Comparison of ENCODE assay signal across 19 cellular contexts in genomic region chr11:1468002-1468401, GRCh38.
"Had no signal": no experiment of that assay in that cellular context is flagged by ENCODE, and none has a peak within 500 bp of the region (broad histone marks: within the 10 kb centered on the region; RNA-seq: fewer than 3 reads in every experiment).

No MANE protein-coding gene starts in this region.

- DNase-seq: activated B cell treated with CpG ODN at 0.5 μM for 24 hours; activated CD4-positive, alpha-beta memory T cell treated with anti-CD3 and anti-CD28 coated beads, Interleukin-2, amount 10 ng/mL, durations not matched to agents 7 days and 5 days; activated CD4-positive, alpha-beta T cell treated with anti-CD3 and anti-CD28 coated beads for 4 hours; activated naive CD4-positive, alpha-beta T cell treated with Interleukin-2 at 50 U/mL for 16 hours; activated T-cell treated with anti-CD3 and anti-CD28 coated beads, Interleukin-2, amount 50 U/mL, for 24 hours; body of pancreas; gastrocnemius medialis; immature natural killer cell; lower lobe of right lung; natural killer cell; retina; SIG-M5; stimulated activated naive CD8-positive, alpha-beta T cell treated with anti-CD3 and anti-CD28 coated beads, Interleukin-15, Interleukin-2, amounts not matched to agents 100 U/mL and 50 U/mL, for 24 hours; T-cell; T-helper 9 cell had no signal

- H3K9me3 Mint-ChIP-seq: activated B cell treated with CpG ODN at 0.5 μM for 24 hours; activated CD4-positive, alpha-beta memory T cell treated with anti-CD3 and anti-CD28 coated beads, Interleukin-2, amount 10 ng/mL, durations not matched to agents 7 days and 5 days; activated T-cell treated with anti-CD3 and anti-CD28 coated beads, Interleukin-2, amount 50 U/mL, for 24 hours; activated T-helper 2 cell treated with anti-CD3 and anti-CD28 coated beads, Interferon-gamma antibody, Interleukin-2, Interleukin-4, amounts not matched to agents 10 μg/mL and 5 μg/mL and 100 μg/mL, durations not matched to agents 14 hours and 24 hours and 36 hours; immature natural killer cell; natural killer cell; T-cell; type B pancreatic cell had no signal

- H3K27ac ChIP-seq: body of pancreas, gastrocnemius medialis, lower lobe of right lung, skin epidermis had no signal

- H3K4me1 ChIP-seq: body of pancreas, gastrocnemius medialis, lower lobe of right lung had no signal

- H3K4me3 ChIP-seq: body of pancreas, gastrocnemius medialis, lower lobe of right lung, skin epidermis had no signal

- H3K9me3 ChIP-seq: body of pancreas, gastrocnemius medialis, lower lobe of right lung had no signal

- ATAC-seq: body of pancreas; gastrocnemius medialis; lower lobe of right lung; natural killer cell; SK-N-SH treated with all-trans-retinoic acid at 6 μM for 48 hours; stimulated activated naive CD8-positive, alpha-beta T cell treated with anti-CD3 and anti-CD28 coated beads, Interleukin-15, Interleukin-2, amounts not matched to agents 100 U/mL and 50 U/mL, for 24 hours; T-cell had no signal

- H3K27me3 ChIP-seq: body of pancreas, gastrocnemius medialis had no signal

- H3K4me1 Mint-ChIP-seq: activated B cell treated with CpG ODN at 0.5 μM for 24 hours; activated CD4-positive, alpha-beta memory T cell treated with anti-CD3 and anti-CD28 coated beads, Interleukin-2, amount 10 ng/mL, durations not matched to agents 7 days and 5 days had no signal

- H3K27ac Mint-ChIP-seq: activated B cell treated with CpG ODN at 0.5 μM for 24 hours; activated CD4-positive, alpha-beta memory T cell treated with anti-CD3 and anti-CD28 coated beads, Interleukin-2, amount 10 ng/mL, durations not matched to agents 7 days and 5 days; activated T-cell treated with anti-CD3 and anti-CD28 coated beads, Interleukin-2, amount 50 U/mL, for 24 hours; activated T-helper 2 cell treated with anti-CD3 and anti-CD28 coated beads, Interferon-gamma antibody, Interleukin-2, Interleukin-4, amounts not matched to agents 10 μg/mL and 5 μg/mL and 100 μg/mL, durations not matched to agents 14 hours and 24 hours and 36 hours had no signal

- H3K4me3 Mint-ChIP-seq: activated B cell treated with CpG ODN at 0.5 μM for 24 hours; activated CD4-positive, alpha-beta memory T cell treated with anti-CD3 and anti-CD28 coated beads, Interleukin-2, amount 10 ng/mL, durations not matched to agents 7 days and 5 days; activated T-cell treated with anti-CD3 and anti-CD28 coated beads, Interleukin-2, amount 50 U/mL, for 24 hours; immature natural killer cell; natural killer cell; T-cell; type B pancreatic cell had no signal

- H3K27me3 Mint-ChIP-seq: activated B cell treated with CpG ODN at 0.5 μM for 24 hours; activated CD4-positive, alpha-beta memory T cell treated with anti-CD3 and anti-CD28 coated beads, Interleukin-2, amount 10 ng/mL, durations not matched to agents 7 days and 5 days; activated T-cell treated with anti-CD3 and anti-CD28 coated beads, Interleukin-2, amount 50 U/mL, for 24 hours; T-cell; type B pancreatic cell had no signal

- H3K36me3 Mint-ChIP-seq: natural killer cell had no signal
